7 cellular contexts compared by ENCODE assay signal in genomic region chr17:80774643-80775281, GRCh38.
DNase-seq lines count a peak whose midpoint lies in the region; ATAC-seq and TF ChIP-seq lines count a peak whose summit lies in the region.

No MANE protein-coding gene starts in this region.

- H2AFZ ChIP-seq in Loucy (ENCODE audit: low read length) = no peak overlapping the region
- H2AFZ ChIP-seq in PC-3 (ENCODE audit: low read length) = no peak overlapping the region

- H3K4me1 ChIP-seq in Loucy (ENCODE audit: insufficient read depth, low read length, poor library complexity, severe bottlenecking) (peaks cover 51% of the 10 kb centered on the region), testis (no peaks in the 10 kb centered on the region), PC-3 (ENCODE audit: insufficient read depth, low read length) (no peaks in the 10 kb centered on the region)

- peak overlapping the region; percentile 76 to 86 for H3K4me3 Mint-ChIP-seq in activated T-cell treated with anti-CD3 and anti-CD28 coated beads, Interleukin-2, amount 50 U/mL, for 72 hours
- H3K4me3 Mint-ChIP-seq in osteocyte (ENCODE audit: unreplicated experiment) = no peak overlapping the region

- CTCF ChIA-PET in PC-3 (lab: Charles Lee) = no interaction called here

- TF ChIP-seq CTCF in Loucy (conservative IDR thresholded peaks at IDR 0.05; ENCODE audit: low read length) (no peak), osteocyte (IDR thresholded peaks at IDR 0.05) (no peak), testis (IDR thresholded peaks at IDR 0.05) (no peak), PC-3 (conservative IDR thresholded peaks at IDR 0.05; ENCODE audit: low read depth, low read length) (no peak)

- H3K36me3 Mint-ChIP-seq in activated T-cell treated with anti-CD3 and anti-CD28 coated beads, Interleukin-2, amount 50 U/mL, for 72 hours (ENCODE audit: insufficient read depth in 2 of 2) = peaks cover 4 to 14% of the 10 kb centered on the region in 2 donors
- H3K36me3 Mint-ChIP-seq in osteocyte (ENCODE audit: unreplicated experiment) = peaks cover 19% of the 10 kb centered on the region

- peaks cover 7% of the 10 kb centered on the region; the same call in 1 of the 2 replicates for H3K36me3 ChIP-seq in Loucy (ENCODE audit: insufficient read depth, low read length)
- no peaks in the 10 kb centered on the region for H3K36me3 ChIP-seq in testis (ENCODE audit: low read depth, missing control alignments)
- H3K36me3 ChIP-seq in PC-3 (ENCODE audit: low read depth, low read length) = peaks cover 4% of the 10 kb centered on the region; the same call in 1 of the 2 replicates

- H3K79me2 ChIP-seq in Loucy (ENCODE audit: insufficient read depth, low read length) (peaks cover 32% of the 10 kb centered on the region; the same call in 1 of the 2 replicates), PC-3 (ENCODE audit: low read length) (no peaks in the 10 kb centered on the region)

- peak overlapping the region; percentile 71 for H3K27ac Mint-ChIP-seq in activated T-cell treated with anti-CD3 and anti-CD28 coated beads, Interleukin-2, amount 50 U/mL, for 72 hours
- peak overlapping the region; percentile 93 for H3K27ac Mint-ChIP-seq in osteocyte (ENCODE audit: unreplicated experiment)

- DNase-seq in GDM1 (lab: John Stamatoyannopoulos, UW) (peak; percentile 78), osteocyte (ENCODE audit: extremely low spot score, unreplicated experiment) (no peak), testis (no peak), activated gamma-delta T cell treated with Interleukin-2 at 50 U/mL for 16 hours (no peak), PC-3 (no peak)
- no peak for DNase-seq in activated T-cell treated with anti-CD3 and anti-CD28 coated beads, Interleukin-2, amount 50 U/mL, for 72 hours

- intact Hi-C loops in testis (cut with DNase I; ENCODE audit: low total_unique reads) = no loop called here
- intact Hi-C loops in PC-3 (cut with micrococcal nuclease) = no loop called here

- no peaks in the 10 kb centered on the region for H3K9me3 Mint-ChIP-seq in activated T-cell treated with anti-CD3 and anti-CD28 coated beads, Interleukin-2, amount 50 U/mL, for 72 hours
- H3K9me3 Mint-ChIP-seq in osteocyte (ENCODE audit: unreplicated experiment) = no peaks in the 10 kb centered on the region

- BruUV-seq in PC-3 (replicated peaks; lab: Mats Ljungman, UMichigan) = no TSS peak

- no peak overlapping the region for H3K4me3 ChIP-seq in Loucy (ENCODE audit: low read length, poor library complexity, severe bottlenecking)
- no peak overlapping the region for H3K4me3 ChIP-seq in testis
- H3K4me3 ChIP-seq in PC-3 (ENCODE audit: low read length) = no peak overlapping the region

- H3K9ac ChIP-seq in Loucy (ENCODE audit: low read depth, low read length, poor library complexity, severe bottlenecking) = peak overlapping the region; percentile 61
- no peak overlapping the region for H3K9ac ChIP-seq in PC-3 (ENCODE audit: low read length)

- H3K27ac ChIP-seq in testis (no peak overlapping the region), PC-3 (ENCODE audit: low read length) (no peak overlapping the region)

- H3K9me3 ChIP-seq in Loucy (ENCODE audit: insufficient read depth, low read depth, low read length) = no peaks in the 10 kb centered on the region
- no peaks in the 10 kb centered on the region for H3K9me3 ChIP-seq in testis
- H3K9me3 ChIP-seq in PC-3 (ENCODE audit: low read length) = no peaks in the 10 kb centered on the region

- 83 to 92% methylated on average over 20 to 21 of the region's 21 CpGs for whole genome bisulfite sequencing in testis, 2 donors

- H4K20me1 ChIP-seq in Loucy (ENCODE audit: insufficient read depth, low read length, poor library complexity, severe bottlenecking) (no peaks in the 10 kb centered on the region), PC-3 (ENCODE audit: low read length) (no peaks in the 10 kb centered on the region)

- POLR2A ChIA-PET in PC-3 (lab: Charles Lee; ENCODE audit: unreplicated experiment) = interaction anchor here (0.5 kb wide), 1 partner anchor 16 kb away, joined by 3 read pairs; no protein-coding TSS in a partner anchor

- peak; percentile 64 to 71 for ATAC-seq in activated T-cell treated with anti-CD3 and anti-CD28 coated beads, Interleukin-2, amount 50 U/mL, for 72 hours (replicated peaks in 1 of 2)
- ATAC-seq in PC-3 = no peak

- no peaks in the 10 kb centered on the region for H3K27me3 Mint-ChIP-seq in activated T-cell treated with anti-CD3 and anti-CD28 coated beads, Interleukin-2, amount 50 U/mL, for 72 hours (ENCODE audit: low read depth)
- H3K27me3 Mint-ChIP-seq in osteocyte (ENCODE audit: unreplicated experiment) = no peaks in the 10 kb centered on the region

- H3K27me3 ChIP-seq in Loucy (ENCODE audit: insufficient read depth, low read length, poor library complexity, severe bottlenecking) = no peaks in the 10 kb centered on the region
- H3K27me3 ChIP-seq in testis = no peaks in the 10 kb centered on the region
- H3K27me3 ChIP-seq in PC-3 (ENCODE audit: low read length) = no peaks in the 10 kb centered on the region

- no peaks in the 10 kb centered on the region for H3F3A ChIP-seq in Loucy (ENCODE audit: low read depth)
- H3F3A ChIP-seq in PC-3 (ENCODE audit: low read length, unreplicated experiment) = no peaks in the 10 kb centered on the region

- no peak for TF ChIP-seq POLR2A in testis (IDR thresholded peaks at IDR 0.05)

- H3K4me1 Mint-ChIP-seq in activated T-cell treated with anti-CD3 and anti-CD28 coated beads, Interleukin-2, amount 50 U/mL, for 72 hours (ENCODE audit: low read depth) = peaks cover 66% of the 10 kb centered on the region
- H3K4me1 Mint-ChIP-seq in osteocyte (ENCODE audit: unreplicated experiment) = peaks cover 36% of the 10 kb centered on the region

- H3K9me2 ChIP-seq in Loucy (replicated peaks; ENCODE audit: low read depth, low read length) (no peaks in the 10 kb centered on the region), PC-3 (replicated peaks; ENCODE audit: low read length) (no peaks in the 10 kb centered on the region)

- peak overlapping the region; percentile 19 for H3K4me2 ChIP-seq in Loucy (ENCODE audit: low read depth, low read length, poor library complexity, severe bottlenecking)
- H3K4me2 ChIP-seq in PC-3 (ENCODE audit: low read length) = no peak overlapping the region
